8 cellular contexts compared by ENCODE assay signal in the genomic region with DNA sequence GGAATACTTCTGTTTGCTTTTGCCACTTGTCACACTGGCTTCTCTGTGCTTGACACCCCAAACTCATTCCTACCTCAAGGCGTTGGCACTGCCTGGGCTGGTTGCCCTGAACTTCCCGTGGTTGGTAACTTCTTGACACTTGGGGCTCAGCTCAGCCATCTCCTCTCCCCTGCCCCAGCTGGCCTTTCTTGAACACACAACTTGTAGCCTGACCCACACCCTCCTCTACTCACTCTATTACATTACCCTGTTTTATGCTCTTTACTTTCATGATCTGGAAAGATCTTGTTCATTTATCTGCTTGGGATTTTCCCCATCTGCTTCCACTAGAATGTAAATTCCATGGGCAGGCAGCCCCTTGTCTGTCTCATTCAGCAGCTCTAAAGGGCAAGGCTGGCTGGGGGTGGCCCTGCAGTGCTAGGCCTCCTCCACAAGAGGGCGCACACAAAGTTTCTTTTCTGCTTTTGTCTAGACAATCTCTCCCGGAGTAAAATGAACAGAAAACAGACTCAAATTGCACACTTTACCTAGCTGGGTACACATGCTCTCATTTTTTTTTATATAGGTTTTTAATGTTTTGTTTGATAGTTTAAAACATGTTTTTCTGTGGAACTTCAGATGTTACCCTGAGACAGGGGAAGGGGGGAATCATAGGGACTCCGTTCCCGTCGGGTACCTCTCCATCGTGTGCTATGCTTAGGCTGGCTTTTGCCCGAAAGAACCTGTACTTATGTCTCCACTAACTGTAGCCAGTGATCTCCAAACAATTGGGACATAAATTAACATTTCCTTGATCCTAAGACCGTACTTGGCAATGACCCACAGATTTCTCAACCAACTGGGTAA. TPM values are rescaled to one million over a fixed set of nuclear protein-coding genes. Genes with fewer than 3 reads are reported as not detected.
DNase-seq lines count a peak whose midpoint lies in the region; ATAC-seq and TF ChIP-seq lines count a peak whose summit lies in the region.

No MANE protein-coding gene starts in this region.

- H3K27ac Mint-ChIP-seq in activated CD8-positive, alpha-beta T cell treated with anti-CD3 and anti-CD28 coated beads, Interleukin-2, amount 10 ng/mL, durations not matched to agents 7 days and 5 days = no peak overlapping the region
- H3K27ac Mint-ChIP-seq in endothelial cell (ENCODE audit: unreplicated experiment) = no peak overlapping the region
- H3K27ac Mint-ChIP-seq in naive B cell = no peak overlapping the region
- H3K27ac Mint-ChIP-seq in stimulated activated memory B cell treated with anti-CD40 and anti-IgM and Interleukin-4, amounts not matched to agents 10 μg/mL and 1 μg/mL and 100 μg/mL, for 72 hours = no peak overlapping the region

- H3K36me3 Mint-ChIP-seq in activated CD8-positive, alpha-beta T cell treated with anti-CD3 and anti-CD28 coated beads, Interleukin-2, amount 10 ng/mL, durations not matched to agents 7 days and 5 days (ENCODE audit: low read depth) = no peaks in the 10 kb centered on the region
- H3K36me3 Mint-ChIP-seq in endothelial cell (ENCODE audit: low read depth, unreplicated experiment) (no peaks in the 10 kb centered on the region), naive B cell (no peaks in the 10 kb centered on the region)
- no peaks in the 10 kb centered on the region for H3K36me3 Mint-ChIP-seq in stimulated activated memory B cell treated with anti-CD40 and anti-IgM and Interleukin-4, amounts not matched to agents 10 μg/mL and 1 μg/mL and 100 μg/mL, for 72 hours

- POLR2A ChIA-PET in activated CD8-positive, alpha-beta T cell treated with anti-CD3 and anti-CD28 coated beads, Interleukin-2, amount 10 ng/mL, durations not matched to agents 7 days and 5 days (lab: Charles Lee) = no interaction called here

- H3K9me3 Mint-ChIP-seq in activated CD8-positive, alpha-beta T cell treated with anti-CD3 and anti-CD28 coated beads, Interleukin-2, amount 10 ng/mL, durations not matched to agents 7 days and 5 days (ENCODE audit: insufficient read depth) = no peaks in the 10 kb centered on the region
- H3K9me3 Mint-ChIP-seq in endothelial cell (ENCODE audit: unreplicated experiment) (no peaks in the 10 kb centered on the region), naive B cell (no peaks in the 10 kb centered on the region)
- H3K9me3 Mint-ChIP-seq in stimulated activated memory B cell treated with anti-CD40 and anti-IgM and Interleukin-4, amounts not matched to agents 10 μg/mL and 1 μg/mL and 100 μg/mL, for 72 hours = no peaks in the 10 kb centered on the region

- no peaks in the 10 kb centered on the region for H3K4me1 Mint-ChIP-seq in activated CD8-positive, alpha-beta T cell treated with anti-CD3 and anti-CD28 coated beads, Interleukin-2, amount 10 ng/mL, durations not matched to agents 7 days and 5 days (ENCODE audit: low read depth)
- peaks cover 10% of the 10 kb centered on the region for H3K4me1 Mint-ChIP-seq in endothelial cell (ENCODE audit: unreplicated experiment)
- peaks cover 0 to 3% (median 0%) of the 10 kb centered on the region in 3 donors for H3K4me1 Mint-ChIP-seq in naive B cell
- H3K4me1 Mint-ChIP-seq in stimulated activated memory B cell treated with anti-CD40 and anti-IgM and Interleukin-4, amounts not matched to agents 10 μg/mL and 1 μg/mL and 100 μg/mL, for 72 hours = peaks cover 6% of the 10 kb centered on the region

- DNase-seq in NCI-H2171 treated with DMSO at 0.1 percent for 48 hours (lab: John Stamatoyannopoulos, UW) = peak; percentile 21
- no peak for DNase-seq in NCI-H2171 (lab: John Stamatoyannopoulos, UW)
- peak; percentile 42 for DNase-seq in NCI-H460 (ENCODE audit: extremely low read depth, low read depth)
- peak; percentile 69 for DNase-seq in activated CD8-positive, alpha-beta T cell treated with anti-CD3 and anti-CD28 coated beads, Interleukin-2, amount 10 ng/mL, durations not matched to agents 7 days and 5 days
- peak; percentile 78 for DNase-seq in endothelial cell (ENCODE audit: low spot score)
- peak; percentile 31 for DNase-seq in naive B cell

- H3K4me3 Mint-ChIP-seq in activated CD8-positive, alpha-beta T cell treated with anti-CD3 and anti-CD28 coated beads, Interleukin-2, amount 10 ng/mL, durations not matched to agents 7 days and 5 days = no peak overlapping the region
- H3K4me3 Mint-ChIP-seq in endothelial cell (ENCODE audit: unreplicated experiment) (no peak overlapping the region), naive B cell (no peak overlapping the region)
- H3K4me3 Mint-ChIP-seq in stimulated activated memory B cell treated with anti-CD40 and anti-IgM and Interleukin-4, amounts not matched to agents 10 μg/mL and 1 μg/mL and 100 μg/mL, for 72 hours = no peak overlapping the region

- ATAC-seq in HG02970 (IDR thresholded peaks at IDR 0.05; ENCODE audit: low FRiP score, unreplicated experiment) (peak; percentile 47), naive B cell (ENCODE audit: low read depth in 2 of 2) (peak; percentile 28 to 52)
- peak; percentile 68 for ATAC-seq in activated CD8-positive, alpha-beta T cell treated with anti-CD3 and anti-CD28 coated beads, Interleukin-2, amount 10 ng/mL, durations not matched to agents 7 days and 5 days
- ATAC-seq in stimulated activated memory B cell treated with anti-CD40 and anti-IgM and Interleukin-4, amounts not matched to agents 10 μg/mL and 1 μg/mL and 100 μg/mL, for 72 hours = peak; percentile 68

- TF ChIP-seq CTCF in endothelial cell (IDR thresholded peaks at IDR 0.05; ENCODE audit: unreplicated experiment) = peak; percentile 97

- CTCF ChIA-PET in activated CD8-positive, alpha-beta T cell treated with anti-CD3 and anti-CD28 coated beads, Interleukin-2, amount 10 ng/mL, durations not matched to agents 7 days and 5 days (lab: Charles Lee) = interaction anchor here (0.6 to 3.8 kb wide), 27 partner anchors 9 to 637 kb away, joined by 3 to 13 read pairs (median 4); partner anchors contain the start of genes MRGPRX2 and ZDHHC13

- H3K27me3 Mint-ChIP-seq in activated CD8-positive, alpha-beta T cell treated with anti-CD3 and anti-CD28 coated beads, Interleukin-2, amount 10 ng/mL, durations not matched to agents 7 days and 5 days (ENCODE audit: low read depth) = peaks cover 18% of the 10 kb centered on the region
- H3K27me3 Mint-ChIP-seq in endothelial cell (ENCODE audit: unreplicated experiment) = no peaks in the 10 kb centered on the region
- H3K27me3 Mint-ChIP-seq in naive B cell = peaks cover 14 to 34% (median 19%) of the 10 kb centered on the region in 3 donors
- no peaks in the 10 kb centered on the region for H3K27me3 Mint-ChIP-seq in stimulated activated memory B cell treated with anti-CD40 and anti-IgM and Interleukin-4, amounts not matched to agents 10 μg/mL and 1 μg/mL and 100 μg/mL, for 72 hours

RNA-seq across cellular contexts. Expression of gene MRGPRX2, which starts 16.4 kb away (rescaled TPM):
- total RNA-seq in NCI-H460 (2014; rRNA removed; shearing (Covaris generic)) = not detected in 2 replicates
- polyA plus RNA-seq in NCI-H460 (2014; cell fraction: nucleus; rRNA removed) = not detected in 2 replicates
- not detected for total RNA-seq in activated CD8-positive, alpha-beta T cell treated with anti-CD3 and anti-CD28 coated beads, Interleukin-2, amount 10 ng/mL, durations not matched to agents 7 days and 5 days
- total RNA-seq in endothelial cell (ENCODE audit: unreplicated experiment) = 0.51 TPM
- polyA plus RNA-seq in naive B cell (ENCODE audit: low read depth in 6 of 6) = not detected

RNA-seq across cellular contexts. Expression of gene ZDHHC13, which starts 40.0 kb away (rescaled TPM):
- 13.7 and 16.9 TPM in 2 replicates for total RNA-seq in NCI-H460 (2014; rRNA removed; shearing (Covaris generic))
- 17.5 and 19.1 TPM in 2 replicates for polyA plus RNA-seq in NCI-H460 (2014; cell fraction: nucleus; rRNA removed)
- 10 to 100 TPM; 23.9 to 25.7 TPM for total RNA-seq in activated CD8-positive, alpha-beta T cell treated with anti-CD3 and anti-CD28 coated beads, Interleukin-2, amount 10 ng/mL, durations not matched to agents 7 days and 5 days
- 18.2 TPM for total RNA-seq in endothelial cell (ENCODE audit: unreplicated experiment)
- polyA plus RNA-seq in naive B cell (ENCODE audit: low read depth in 6 of 6) = 10 to 100 TPM in 4 of 6 donors, 1 to 10 TPM in 2; 3.6 to 15.5 (median 12.6) TPM
